In the genomic region with DNA sequence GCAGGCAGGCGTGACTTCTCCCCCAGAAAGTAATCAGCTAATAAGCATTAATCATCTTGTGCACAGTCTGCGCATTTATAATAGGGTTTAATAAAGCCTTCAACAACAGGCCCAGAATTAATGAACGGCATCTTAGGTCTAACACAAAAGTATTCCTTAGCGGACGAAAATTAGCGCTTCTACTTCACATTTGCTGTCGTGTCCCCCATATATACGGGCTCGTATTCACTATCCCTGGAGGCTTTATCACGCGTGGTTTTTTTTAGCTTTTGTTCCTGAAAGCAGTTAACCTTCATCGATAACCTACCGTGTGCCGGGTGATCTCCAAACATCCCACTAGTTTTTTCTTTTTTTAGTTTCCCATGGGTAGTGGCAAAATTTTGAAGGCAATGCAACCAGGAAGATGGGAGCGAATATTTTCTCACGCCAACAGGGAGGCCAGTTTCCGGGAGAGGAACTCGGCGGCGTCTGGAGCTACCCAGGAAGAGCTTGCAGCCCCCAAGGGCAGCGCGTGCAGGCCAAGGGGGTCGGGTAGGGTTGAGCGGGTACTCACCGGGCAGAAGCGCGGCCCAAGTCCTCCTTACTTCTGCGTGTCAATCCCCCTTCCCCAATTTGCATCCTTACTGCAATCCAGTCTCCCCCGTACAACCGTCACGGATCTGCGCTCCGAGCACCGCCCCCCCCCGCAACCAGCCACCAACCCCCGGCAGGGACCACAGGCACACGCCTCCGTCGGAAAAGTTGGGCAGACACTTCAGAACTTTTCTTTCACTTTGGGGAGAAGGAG, we compare ENCODE assay signal across 8 cellular contexts. TPM values are rescaled to one million over a fixed set of nuclear protein-coding genes. Genes with fewer than 3 reads are reported as not detected.
A peak's percentile ranks its signal among the peaks of the same experiment; 100 is the strongest.
DNase-seq lines count a peak whose midpoint lies in the region; ATAC-seq and TF ChIP-seq lines count a peak whose summit lies in the region.

No MANE protein-coding gene starts in this region.

- H3K9me3 Mint-ChIP-seq in memory B cell, result no peaks in the 10 kb centered on the region

- intact Hi-C loops in breast epithelium (cut with DNase I; ENCODE audit: low total_unique reads), result loop anchor here (2.0 to 10.0 kb wide), 2 partner anchors 41 to 67 kb away; no protein-coding TSS in a partner anchor
- intact Hi-C loops in vagina (cut with DNase I), result loop anchor here (10.0 kb wide), 1 partner anchor 177 kb away; the partner anchor contains the start of gene NARS1

- H3K4me1 ChIP-seq in HUES6 (ENCODE audit: control insufficient read depth, insufficient read depth, low read length) (peaks cover 10% of the 10 kb centered on the region; the same call in 1 of the 2 replicates), breast epithelium (no peaks in the 10 kb centered on the region), vagina (peaks cover 17% of the 10 kb centered on the region)

- H3K9ac ChIP-seq in HUES6 (ENCODE audit: low read length), result no peak overlapping the region

- H3K4me3 ChIP-seq in AG04449 (ENCODE audit: low read depth, low read length) (peak overlapping the region; percentile 98), HUES6 (ENCODE audit: low read depth, low read length) (peak overlapping the region; percentile 71), breast epithelium (peak overlapping the region; percentile 76 to 89 (median 84)), vagina (peak overlapping the region; percentile 77 to 78)

- H3K9me3 ChIP-seq in HUES6 (ENCODE audit: control insufficient read depth, insufficient read depth, low read depth, low read length), result no peaks in the 10 kb centered on the region
- no peaks in the 10 kb centered on the region for H3K9me3 ChIP-seq in breast epithelium
- no peaks in the 10 kb centered on the region for H3K9me3 ChIP-seq in vagina

- ATAC-seq in memory B cell (ENCODE audit: low read depth), result peak; percentile 6
- no peak for ATAC-seq in HG02870 (IDR thresholded peaks at IDR 0.05; ENCODE audit: unreplicated experiment)

- H3K27me3 Mint-ChIP-seq in memory B cell, result peaks cover 15% of the 10 kb centered on the region

- H3K4me3 Mint-ChIP-seq in memory B cell, result peak overlapping the region; percentile 82

- DNase-seq in AG04449 (ENCODE audit: low read depth, low spot score) (no peak), breast epithelium (ENCODE audit: low spot score in 2 of 2) (peak; percentile 16 to 54), memory B cell (ENCODE audit: low spot score in 2 of 2) (no peak), vagina (ENCODE audit: extremely low spot score in 2 of 2) (no peak), AML-193 (lab: John Stamatoyannopoulos, UW) (no peak), NCI-H128 (lab: John Stamatoyannopoulos, UW; ENCODE audit: unreplicated experiment) (no peak)

- TF ChIP-seq CTCF in AG04449 (IDR thresholded peaks at IDR 0.05; ENCODE audit: insufficient read depth, low read length, missing control alignments), result no peak
- TF ChIP-seq CTCF in breast epithelium (IDR thresholded peaks at IDR 0.05), result no peak
- TF ChIP-seq CTCF in vagina (IDR thresholded peaks at IDR 0.05), result no peak

- H3K36me3 ChIP-seq in HUES6 (ENCODE audit: control insufficient read depth, insufficient read depth, low read length) (no peaks in the 10 kb centered on the region), breast epithelium (no peaks in the 10 kb centered on the region), vagina (no peaks in the 10 kb centered on the region)

- CTCF ChIA-PET in AG04449 (lab: Yijun Ruan, JAX), result no interaction called here

- no peak for TF ChIP-seq POLR2A in breast epithelium (IDR thresholded peaks at IDR 0.05)
- TF ChIP-seq POLR2A in vagina (IDR thresholded peaks at IDR 0.05), result no peak

- peaks cover 16% of the 10 kb centered on the region for H3K4me1 Mint-ChIP-seq in memory B cell

- no peak overlapping the region for H3K27ac Mint-ChIP-seq in memory B cell

- H3K36me3 Mint-ChIP-seq in memory B cell, result peaks cover 7% of the 10 kb centered on the region

- peaks cover 73% of the 10 kb centered on the region for H3K27me3 ChIP-seq in HUES6 (ENCODE audit: control insufficient read depth, insufficient read depth, low read length)
- no peaks in the 10 kb centered on the region for H3K27me3 ChIP-seq in breast epithelium
- no peaks in the 10 kb centered on the region for H3K27me3 ChIP-seq in vagina

- POLR2A ChIA-PET in AG04449 (lab: Yijun Ruan, JAX), result no interaction called here

- no peak overlapping the region for H3K27ac ChIP-seq in HUES6 (ENCODE audit: low read depth, low read length)
- H3K27ac ChIP-seq in breast epithelium, result peak overlapping the region; percentile 92 to 95
- H3K27ac ChIP-seq in vagina, result peak overlapping the region; percentile 85

RNA-seq across cellular contexts. Expression of gene ATP8B1, which starts 1.5 kb away (rescaled TPM):
- total RNA-seq in breast epithelium (10 to 100 TPM in 2 of 3 donors, 1 to 10 TPM in 1; 5.1 to 45.1 (median 41.3) TPM), vagina (41.5 TPM)

Comparison
In these comparisons a context has a peak if more than half of its experiments do, and no peak if none do; other contexts are left out.
1. DNase-seq: peak in breast epithelium (2 of 2); none in AG04449 (single experiment), memory B cell (0 of 2), vagina (0 of 2), AML-193 (0 of 2) and NCI-H128 (single experiment).
2. Peak in every context shown above with its lines, with median percentiles within 50 percentile points of each other: H3K4me3 ChIP-seq.